12 cellular contexts compared by ENCODE assay signal in the genomic region with DNA sequence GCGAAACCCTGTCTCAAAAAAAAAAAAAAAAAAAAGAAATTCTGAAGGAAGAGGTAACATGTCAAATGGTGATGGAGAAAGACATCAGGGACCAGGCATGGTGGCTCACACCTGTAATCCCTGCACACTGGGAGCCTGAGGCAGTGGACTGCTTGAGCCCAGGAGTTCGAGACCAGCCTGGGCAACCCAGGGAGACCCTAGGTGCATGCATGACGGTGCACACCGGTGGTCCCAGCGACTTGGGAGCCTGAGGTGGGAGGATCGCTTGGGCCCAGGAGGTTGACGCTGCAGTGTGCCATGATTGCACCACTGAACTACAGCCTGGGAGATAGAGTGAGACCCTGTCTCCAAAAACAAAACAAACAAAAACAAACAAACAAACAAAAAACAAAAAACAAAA. TPM values are rescaled to one million over a fixed set of nuclear protein-coding genes. Genes with fewer than 3 reads are reported as not detected.
DNase-seq lines count a peak whose midpoint lies in the region; ATAC-seq, FAIRE-seq and TF ChIP-seq lines count a peak whose summit lies in the region.
"Had no signal": no experiment of that assay in that cellular context is flagged by ENCODE, and none has a peak within 500 bp of the region (broad histone marks: within the 10 kb centered on the region; RNA-seq: fewer than 3 reads in every experiment).

No MANE protein-coding gene starts in this region.

- POLR2A ChIA-PET in CD4-positive, alpha-beta T cell (lab: Charles Lee), result no interaction called here
- POLR2A ChIA-PET in naive thymus-derived CD8-positive, alpha-beta T cell (lab: Charles Lee), result no interaction called here

- H2AFZ ChIP-seq in astrocyte (ENCODE audit: low read depth, low read length), result no peak overlapping the region

- H3K27me3 ChIP-seq in CD4-positive, alpha-beta T cell (ENCODE audit: control insufficient read depth, insufficient read depth, low read length), result no peaks in the 10 kb centered on the region
- H3K27me3 ChIP-seq in HUES64 (ENCODE audit: insufficient read depth, low read length), result peaks cover 3% of the 10 kb centered on the region; the same call in 1 of the 2 replicates
- H3K27me3 ChIP-seq in astrocyte (ENCODE audit: insufficient read depth, low read length), result no peaks in the 10 kb centered on the region
- H3K27me3 ChIP-seq in tibial artery, result no peaks in the 10 kb centered on the region
- H3K27me3 ChIP-seq in effector memory CD4-positive, alpha-beta T cell (replicated peaks; ENCODE audit: control insufficient read depth, insufficient read depth, low read length, poor library complexity, severe bottlenecking), result no peaks in the 10 kb centered on the region
- H3K27me3 ChIP-seq: sigmoid colon had no signal

- H3K27ac ChIP-seq in CD4-positive, alpha-beta T cell (ENCODE audit: low read depth, low read length), result no peak overlapping the region
- H3K27ac ChIP-seq in HUES64 (ENCODE audit: low read depth, low read length) (no peak overlapping the region), astrocyte (ENCODE audit: low read depth, low read length) (no peak overlapping the region), tibial artery (no peak overlapping the region)
- H3K27ac ChIP-seq in effector memory CD4-positive, alpha-beta T cell (ENCODE audit: insufficient read depth, low read length, poor library complexity, severe bottlenecking), result no peak overlapping the region
- H3K27ac ChIP-seq: sigmoid colon had no signal

- WGBS in HUES64, result 89% methylated on average over 7 of the region's 7 CpGs

- H3K4me2 ChIP-seq in astrocyte (ENCODE audit: low read length), result peak overlapping the region; percentile 89

- TF ChIP-seq CTCF in CD4-positive, alpha-beta T cell (IDR thresholded peaks at IDR 0.05), result no peak
- TF ChIP-seq CTCF in astrocyte (IDR thresholded peaks at IDR 0.05; ENCODE audit: insufficient read depth, low read depth, low read length), result no peak
- no peak for TF ChIP-seq CTCF in tibial artery (IDR thresholded peaks at IDR 0.05)

- CTCF ChIA-PET in CD4-positive, alpha-beta T cell (lab: Charles Lee), result no interaction called here

- H3K36me3 ChIP-seq in HUES64 (ENCODE audit: insufficient read depth, low read length) (peaks cover 22% of the 10 kb centered on the region), astrocyte (ENCODE audit: insufficient read depth, low read length) (peaks cover 6% of the 10 kb centered on the region), tibial artery (no peaks in the 10 kb centered on the region)
- no peaks in the 10 kb centered on the region for H3K36me3 ChIP-seq in effector memory CD4-positive, alpha-beta T cell (ENCODE audit: control insufficient read depth, insufficient read depth, low read length)
- H3K36me3 ChIP-seq: sigmoid colon had no signal

- H4K20me1 ChIP-seq in astrocyte (ENCODE audit: insufficient read depth, low read length), result peaks cover 36% of the 10 kb centered on the region

- peak overlapping the region; percentile 95 for H3K27ac Mint-ChIP-seq in CD4-positive, alpha-beta T cell
- no peak overlapping the region for H3K27ac Mint-ChIP-seq in astrocyte (ENCODE audit: unreplicated experiment)
- H3K27ac Mint-ChIP-seq in naive thymus-derived CD8-positive, alpha-beta T cell, result peak overlapping the region in 2 of 10 donors; percentile 55 to 82

- H3K4me3 Mint-ChIP-seq in CD4-positive, alpha-beta T cell, result peak overlapping the region; percentile 91
- peak overlapping the region; percentile 94 for H3K4me3 Mint-ChIP-seq in astrocyte (ENCODE audit: unreplicated experiment)
- peak overlapping the region; percentile 85 to 96 (median 94) for H3K4me3 Mint-ChIP-seq in naive thymus-derived CD8-positive, alpha-beta T cell

- H3K9me3 ChIP-seq in CD4-positive, alpha-beta T cell (ENCODE audit: control insufficient read depth, low read length), result no peaks in the 10 kb centered on the region
- H3K9me3 ChIP-seq in HUES64 (ENCODE audit: insufficient read depth, low read depth, low read length), result no peaks in the 10 kb centered on the region
- no peaks in the 10 kb centered on the region for H3K9me3 ChIP-seq in astrocyte (ENCODE audit: insufficient read depth, low read depth, low read length)
- no peaks in the 10 kb centered on the region for H3K9me3 ChIP-seq in tibial artery
- no peaks in the 10 kb centered on the region for H3K9me3 ChIP-seq in effector memory CD4-positive, alpha-beta T cell (ENCODE audit: control insufficient read depth, low read length)
- H3K9me3 ChIP-seq: sigmoid colon had no signal

- peaks cover 55% of the 10 kb centered on the region for H3K4me1 Mint-ChIP-seq in CD4-positive, alpha-beta T cell (ENCODE audit: low read depth)
- peaks cover 11% of the 10 kb centered on the region for H3K4me1 Mint-ChIP-seq in astrocyte (ENCODE audit: low read depth, unreplicated experiment)
- H3K4me1 Mint-ChIP-seq in naive thymus-derived CD8-positive, alpha-beta T cell, result peaks cover 24 to 60% (median 53%) of the 10 kb centered on the region in 4 donors

- H3K27me3 Mint-ChIP-seq in CD4-positive, alpha-beta T cell, result no peaks in the 10 kb centered on the region
- H3K27me3 Mint-ChIP-seq in astrocyte (ENCODE audit: low read depth, unreplicated experiment), result no peaks in the 10 kb centered on the region
- H3K27me3 Mint-ChIP-seq in naive thymus-derived CD8-positive, alpha-beta T cell, result no peaks in the 10 kb centered on the region

- no peaks in the 10 kb centered on the region for H3K9me3 Mint-ChIP-seq in CD4-positive, alpha-beta T cell
- no peaks in the 10 kb centered on the region for H3K9me3 Mint-ChIP-seq in astrocyte (ENCODE audit: unreplicated experiment)
- no peaks in the 10 kb centered on the region for H3K9me3 Mint-ChIP-seq in naive thymus-derived CD8-positive, alpha-beta T cell

- H3K9ac ChIP-seq in HUES64 (ENCODE audit: low read depth, low read length) (no peak overlapping the region), astrocyte (ENCODE audit: low read length) (no peak overlapping the region)

- no peak for FAIRE-seq in astrocyte (lab: Jason Lieb, UNC)
- FAIRE-seq: endothelial cell of umbilical vein had no signal

- intact Hi-C loops in CD4-positive, alpha-beta T cell (cut with DNase I, micrococcal nuclease), result loop anchor here (2.0 to 10.0 kb wide), 5 partner anchors 74 to 1694 kb away; a partner anchor contains a TSS
- intact Hi-C loops in tibial artery (cut with DNase I; ENCODE audit: low total_unique reads), result loop anchor here (5.0 to 10.0 kb wide), 2 partner anchors 72 to 336 kb away; a partner anchor contains a TSS

- ATAC-seq in CD4-positive, alpha-beta T cell (ENCODE audit: poor library complexity), result no peak
- no peak for ATAC-seq in naive thymus-derived CD8-positive, alpha-beta T cell
- ATAC-seq in HG03521 (IDR thresholded peaks at IDR 0.05; ENCODE audit: unreplicated experiment) (no peak), HG02870 (IDR thresholded peaks at IDR 0.05; ENCODE audit: unreplicated experiment) (no peak)

- H3K36me3 Mint-ChIP-seq in CD4-positive, alpha-beta T cell (ENCODE audit: low read depth), result peaks cover 43% of the 10 kb centered on the region
- H3K36me3 Mint-ChIP-seq in astrocyte (ENCODE audit: low read depth, unreplicated experiment), result no peaks in the 10 kb centered on the region
- peaks cover 0 to 14% (median 7%) of the 10 kb centered on the region in 3 donors for H3K36me3 Mint-ChIP-seq in naive thymus-derived CD8-positive, alpha-beta T cell

- H3K4me3 ChIP-seq in HUES64 (ENCODE audit: low read length) (peak overlapping the region; percentile 95), astrocyte (ENCODE audit: insufficient read depth, low read depth, low read length) (no peak overlapping the region), tibial artery (peak overlapping the region in 1 of 2 donors; percentile 81)
- H3K4me3 ChIP-seq in effector memory CD4-positive, alpha-beta T cell (ENCODE audit: insufficient read depth, low read depth, low read length, poor library complexity, severe bottlenecking), result no peak overlapping the region

- H3K4me1 ChIP-seq in HUES64 (ENCODE audit: insufficient read depth, low read length) (peaks cover 13% of the 10 kb centered on the region; the same call in 1 of the 2 replicates), astrocyte (ENCODE audit: insufficient read depth, low read length) (peaks cover 12% of the 10 kb centered on the region), tibial artery (peaks cover 0 to 41% (median 23%) of the 10 kb centered on the region in 4 donors)
- peaks cover 9% of the 10 kb centered on the region for H3K4me1 ChIP-seq in effector memory CD4-positive, alpha-beta T cell (ENCODE audit: control insufficient read depth, insufficient read depth, low read length, poor library complexity, severe bottlenecking)

- no peak for DNase-seq in CD4-positive, alpha-beta T cell
- DNase-seq in astrocyte (ENCODE audit: low read depth) (no peak), tibial artery (no peak)
- DNase-seq in naive thymus-derived CD8-positive, alpha-beta T cell, result no peak
- no peak for DNase-seq in effector memory CD4-positive, alpha-beta T cell
- DNase-seq: activated effector memory CD4-positive, alpha-beta T cell treated with Interleukin-2 at 50 U/mL for 16 hours; DMS79; sigmoid colon had no signal

- H3K79me2 ChIP-seq in astrocyte (ENCODE audit: insufficient read depth, low read length), result peaks cover 60% of the 10 kb centered on the region

RNA-seq across cellular contexts. Expression of a gene that starts 1.8 kb away (rescaled TPM):
- total RNA-seq in CD4-positive, alpha-beta T cell, result 10 to 100 TPM; 85.3 to 91.6 TPM
- polyA plus RNA-seq in HUES64 (2013, experiment 1 of 2), result 46.5 TPM
- polyA plus RNA-seq in HUES64 (2013, experiment 2 of 2), result 44.1 TPM
- 30.2 and 30.6 TPM in 2 replicates for total RNA-seq in astrocyte
- total RNA-seq in naive thymus-derived CD8-positive, alpha-beta T cell, result 10 to 100 TPM; 39.1 to 42.2 TPM
- polyA plus RNA-seq in naive thymus-derived CD8-positive, alpha-beta T cell, result 10 to 100 TPM; 36.7 to 57.7 (median 41.4) TPM

RNA-seq across cellular contexts. Expression of a gene that starts 21.1 kb away (rescaled TPM):
- 1 to 10 TPM in 1 of 2 experiments, under 1 TPM in 1; 0.66 to 1.0 TPM for total RNA-seq in CD4-positive, alpha-beta T cell
- polyA plus RNA-seq in HUES64 (2013, experiment 1 of 2), result not detected
- not detected for polyA plus RNA-seq in HUES64 (2013, experiment 2 of 2)
- total RNA-seq in astrocyte, result not detected in 2 replicates
- 1 to 10 TPM in 1 of 2 experiments, under 1 TPM in 1; 0.77 to 1.1 TPM for total RNA-seq in naive thymus-derived CD8-positive, alpha-beta T cell
- under 1 TPM in 1 of 3 donors, not detected in 2; 0.45 TPM for polyA plus RNA-seq in naive thymus-derived CD8-positive, alpha-beta T cell
- polyA plus RNA-seq: endothelial cell of umbilical vein had no signal
